In the genomic region with DNA sequence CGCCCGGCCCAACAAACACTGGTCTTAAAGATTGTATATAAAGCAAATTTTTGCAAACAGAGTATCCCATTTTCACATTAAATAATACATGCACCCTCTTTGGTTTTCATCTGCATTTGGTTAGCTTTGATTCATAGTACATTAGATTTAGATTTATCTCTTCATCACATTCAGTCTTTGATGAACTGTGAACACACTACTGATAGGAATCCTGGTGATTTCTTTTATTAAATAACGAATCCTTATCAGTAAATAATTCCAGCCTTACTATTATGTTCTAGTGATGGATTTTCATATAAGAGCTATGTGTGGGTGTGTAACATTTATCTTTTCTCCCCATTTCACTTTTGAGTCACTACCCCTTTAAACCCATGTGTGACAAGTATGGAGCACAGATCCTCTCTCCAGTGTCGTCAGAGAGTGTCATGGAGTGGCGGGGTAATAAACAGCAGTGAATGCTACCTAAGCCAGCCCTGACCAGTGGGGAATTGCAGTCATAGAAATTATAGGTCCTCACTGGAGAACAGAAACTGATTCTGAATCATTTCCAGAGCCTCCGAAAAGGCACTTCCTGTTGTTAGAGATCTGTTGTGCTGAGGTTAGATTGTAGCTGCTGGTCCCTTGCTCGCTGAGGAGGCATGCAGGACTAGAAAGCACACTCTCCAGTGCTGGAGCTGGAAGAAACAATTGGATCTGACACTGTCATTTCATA, we compare ENCODE assay signal across 1 cellular context.
TF ChIP-seq lines count a peak whose summit lies in the region.

No MANE protein-coding gene starts in this region.

TF ChIP-seq in H1, 55 proteins besides CTCF, POLR2A, EP300 and RAD21 (continued from another document):
- TF ChIP-seq RFX5 (IDR thresholded peaks at IDR 0.05; ENCODE audit: borderline replicate concordance, low read depth, low read length) (no peak), KDM4A (IDR thresholded peaks at IDR 0.05; ENCODE audit: low read depth, low read length, severe bottlenecking) (no peak), NANOG (IDR thresholded peaks at IDR 0.05; ENCODE audit: insufficient read depth, low read depth, low read length, poor library complexity, severe bottlenecking) (no peak), PHF8 (conservative IDR thresholded peaks at IDR 0.05; ENCODE audit: low read depth, low read length) (no peak), TAF7 (optimal IDR thresholded peaks at IDR 0.05; ENCODE audit: borderline replicate concordance, low read depth, low read length) (no peak), BRCA1 (IDR thresholded peaks at IDR 0.05; ENCODE audit: low read depth, low read length) (no peak), EZH2 (IDR thresholded peaks at IDR 0.05; ENCODE audit: low read depth, low read length, severe bottlenecking) (no peak)
